In genomic region chr4:73978886-73979285, GRCh38 we compare ENCODE assay signal across 19 cellular contexts. TPM values are rescaled to one million over a fixed set of nuclear protein-coding genes. Genes with fewer than 3 reads are reported as not detected.
DNase-seq lines count a peak whose midpoint lies in the region; ATAC-seq, FAIRE-seq and TF ChIP-seq lines count a peak whose summit lies in the region.
"Had no signal": no experiment of that assay in that cellular context is flagged by ENCODE, and none has a peak within 500 bp of the region (broad histone marks: within the 10 kb centered on the region; RNA-seq: fewer than 3 reads in every experiment).

No MANE protein-coding gene starts in this region.

- H3K27ac Mint-ChIP-seq in astrocyte (ENCODE audit: unreplicated experiment) (peak overlapping the region; percentile 68), Caco-2 (ENCODE audit: unreplicated experiment) (no peak overlapping the region)
- H3K27ac Mint-ChIP-seq: activated naive CD8-positive, alpha-beta T cell treated with anti-CD3 and anti-CD28 coated beads for 36 hours; memory B cell had no signal

- CTCF ChIA-PET in Caco-2 (lab: Charles Lee) = no interaction called here

- ATAC-seq in foreskin keratinocyte = peak; percentile 43

- H2AFZ ChIP-seq in astrocyte (ENCODE audit: low read depth, low read length) = no peak overlapping the region

- peak; percentile 64 for FAIRE-seq in astrocyte (lab: Jason Lieb, UNC)

- H3K36me3 Mint-ChIP-seq in astrocyte (ENCODE audit: low read depth, unreplicated experiment) = no peaks in the 10 kb centered on the region
- no peaks in the 10 kb centered on the region for H3K36me3 Mint-ChIP-seq in Caco-2 (ENCODE audit: insufficient read depth, unreplicated experiment)
- H3K36me3 Mint-ChIP-seq: activated naive CD8-positive, alpha-beta T cell treated with anti-CD3 and anti-CD28 coated beads for 36 hours had no signal

- H4K20me1 ChIP-seq in astrocyte (ENCODE audit: insufficient read depth, low read length) = no peaks in the 10 kb centered on the region

- H3K27me3 ChIP-seq in astrocyte (ENCODE audit: insufficient read depth, low read length) = peaks cover 14% of the 10 kb centered on the region
- no peaks in the 10 kb centered on the region for H3K27me3 ChIP-seq in foreskin keratinocyte
- H3K27me3 ChIP-seq in Caco-2 (replicated peaks; ENCODE audit: control insufficient read depth, insufficient read depth, low read length) = no peaks in the 10 kb centered on the region
- H3K27me3 ChIP-seq: transverse colon had no signal

- no peaks in the 10 kb centered on the region for H3K36me3 ChIP-seq in astrocyte (ENCODE audit: insufficient read depth, low read length)
- no peaks in the 10 kb centered on the region; the same call in 1 of the 2 replicates for H3K36me3 ChIP-seq in Caco-2 (ENCODE audit: control insufficient read depth, insufficient read depth, low read length)
- H3K36me3 ChIP-seq: transverse colon had no signal

- H3K27me3 Mint-ChIP-seq in astrocyte (ENCODE audit: low read depth, unreplicated experiment) (no peaks in the 10 kb centered on the region), Caco-2 (ENCODE audit: insufficient read depth, unreplicated experiment) (no peaks in the 10 kb centered on the region)

- H3K4me2 ChIP-seq in astrocyte (ENCODE audit: low read length) = peak overlapping the region; percentile 51

- H3K4me3 ChIP-seq in astrocyte (ENCODE audit: insufficient read depth, low read depth, low read length) (no peak overlapping the region), Caco-2 (ENCODE audit: low read depth, low read length) (no peak overlapping the region)
- H3K4me3 ChIP-seq: transverse colon had no signal

- no peaks in the 10 kb centered on the region for H3K79me2 ChIP-seq in astrocyte (ENCODE audit: insufficient read depth, low read length)

- POLR2A ChIA-PET in Caco-2 (lab: Charles Lee) = no interaction called here

- H3K9me3 Mint-ChIP-seq in astrocyte (ENCODE audit: unreplicated experiment) (peaks cover under 1% of the 10 kb centered on the region), Caco-2 (ENCODE audit: unreplicated experiment) (no peaks in the 10 kb centered on the region)

- DNase-seq in NOMO-1 treated with DMSO at 0.1 percent for 48 hours (lab: John Stamatoyannopoulos, UW; ENCODE audit: unreplicated experiment) (peak; percentile 1), NOMO-1 treated with dmso at 0.1 percent for 144 hours (lab: John Stamatoyannopoulos, UW; ENCODE audit: unreplicated experiment) (no peak), astrocyte (ENCODE audit: low read depth) (peak; percentile 92), foreskin keratinocyte (peak; percentile 34 to 56), Caco-2 (no peak), erythroblast (lab: John Stamatoyannopoulos, UW) (no peak)
- DNase-seq in stimulated activated CD4-positive, alpha-beta T cell treated with anti-CD3 and anti-CD28 coated beads, Interleukin-4, amount 100 ng/mL, for 1 hour = no peak
- no peak for DNase-seq in activated T-cell treated with anti-CD3 and anti-CD28 coated beads, Interleukin-2, amount 50 U/mL, for 48 hours
- DNase-seq: activated naive CD8-positive, alpha-beta T cell treated with anti-CD3 and anti-CD28 coated beads for 36 hours; effector CD4-positive, alpha-beta T cell; GOT3; MV-4-11; occipital lobe; SHP77 treated with DMSO at 0.1 percent for 48 hours; stimulated activated CD4-positive, alpha-beta T cell treated with anti-CD3 and anti-CD28 coated beads, Interleukin-15, amount 100 ng/mL, for 24 hours; transverse colon had no signal

- peaks cover 10% of the 10 kb centered on the region for H3K4me1 ChIP-seq in astrocyte (ENCODE audit: insufficient read depth, low read length)
- H3K4me1 ChIP-seq in foreskin keratinocyte = no peaks in the 10 kb centered on the region
- H3K4me1 ChIP-seq in Caco-2 = peaks cover 5% of the 10 kb centered on the region; the same call in 1 of the 2 replicates
- H3K4me1 ChIP-seq: transverse colon had no signal

- no peak for TF ChIP-seq CTCF in astrocyte (IDR thresholded peaks at IDR 0.05; ENCODE audit: insufficient read depth, low read depth, low read length)
- no peak for TF ChIP-seq CTCF in foreskin keratinocyte (conservative IDR thresholded peaks at IDR 0.05)
- no peak for TF ChIP-seq CTCF in Caco-2 (IDR thresholded peaks at IDR 0.05; ENCODE audit: insufficient read depth in 1 of 2, low read depth in 1 of 2, low read length in 1 of 2, severe bottlenecking in 1 of 2, unreplicated experiment in 1 of 2)

- no TSS peak for BruUV-seq in Caco-2 (replicated peaks; lab: Mats Ljungman, UMichigan)

- no peaks in the 10 kb centered on the region for H3K9me3 ChIP-seq in astrocyte (ENCODE audit: insufficient read depth, low read depth, low read length)
- no peaks in the 10 kb centered on the region for H3K9me3 ChIP-seq in Caco-2
- H3K9me3 ChIP-seq: transverse colon had no signal

- H3K4me3 Mint-ChIP-seq in astrocyte (ENCODE audit: unreplicated experiment) = no peak overlapping the region
- no peak overlapping the region for H3K4me3 Mint-ChIP-seq in Caco-2 (ENCODE audit: unreplicated experiment)
- H3K4me3 Mint-ChIP-seq: activated naive CD8-positive, alpha-beta T cell treated with anti-CD3 and anti-CD28 coated beads for 36 hours; memory B cell had no signal

- TF ChIP-seq POLR2A in erythroblast (IDR thresholded peaks at IDR 0.05; ENCODE audit: low read length) = no peak

- intact Hi-C loops in Caco-2 (cut with micrococcal nuclease; ENCODE audit: unreplicated experiment) = no loop called here

- H3K27ac ChIP-seq in astrocyte (ENCODE audit: low read depth, low read length) (peak overlapping the region; percentile 58), foreskin keratinocyte (no peak overlapping the region)
- H3K27ac ChIP-seq: 22Rv1, transverse colon, VCaP had no signal

- H3K9ac ChIP-seq in astrocyte (ENCODE audit: low read length) = peak overlapping the region; percentile 36

- peaks cover 21% of the 10 kb centered on the region for H3K4me1 Mint-ChIP-seq in astrocyte (ENCODE audit: low read depth, unreplicated experiment)
- H3K4me1 Mint-ChIP-seq in Caco-2 (ENCODE audit: low read depth, unreplicated experiment) = peaks cover 6% of the 10 kb centered on the region
- H3K4me1 Mint-ChIP-seq: activated naive CD8-positive, alpha-beta T cell treated with anti-CD3 and anti-CD28 coated beads for 36 hours; memory B cell had no signal

RNA-seq across cellular contexts. Expression of gene PF4, which starts 2.9 kb away (rescaled TPM):
- total RNA-seq in astrocyte (not detected in 2 replicates), foreskin keratinocyte (not detected in 2 replicates), Caco-2 (2022) (0.58 TPM in 1 of 2 replicates, not detected in the other)
- not detected in 2 replicates for polyA plus RNA-seq in foreskin keratinocyte
- total RNA-seq: activated naive CD8-positive, alpha-beta T cell treated with anti-CD3 and anti-CD28 coated beads for 36 hours; occipital lobe; transverse colon had no signal

RNA-seq across cellular contexts. Expression of gene PPBP, which starts 9.1 kb away (rescaled TPM):
- total RNA-seq in astrocyte (not detected in 2 replicates), foreskin keratinocyte (not detected in 2 replicates), Caco-2 (2022) (not detected in 2 replicates)
- not detected in 2 replicates for polyA plus RNA-seq in foreskin keratinocyte
- total RNA-seq: activated naive CD8-positive, alpha-beta T cell treated with anti-CD3 and anti-CD28 coated beads for 36 hours; transverse colon had no signal

RNA-seq across cellular contexts. Expression of gene CXCL5, which starts 19.6 kb away (rescaled TPM):
- total RNA-seq in astrocyte (0.61 and 0.99 TPM in 2 replicates), foreskin keratinocyte (0.85 and 1.7 TPM in 2 replicates), Caco-2 (2022) (0.21 TPM in 1 of 2 replicates, not detected in the other)
- 0.39 and 1.2 TPM in 2 replicates for polyA plus RNA-seq in foreskin keratinocyte
- total RNA-seq: activated naive CD8-positive, alpha-beta T cell treated with anti-CD3 and anti-CD28 coated beads for 36 hours had no signal

RNA-seq across cellular contexts. Expression of gene CXCL3, which starts 59.6 kb away (rescaled TPM):
- total RNA-seq in astrocyte = 0.77 and 1.4 TPM in 2 replicates
- total RNA-seq in foreskin keratinocyte = 2.0 and 4.9 TPM in 2 replicates
- 2.7 and 6.2 TPM in 2 replicates for polyA plus RNA-seq in foreskin keratinocyte
- total RNA-seq in Caco-2 (2022) = 1.9 and 4.3 TPM in 2 replicates
- total RNA-seq: activated naive CD8-positive, alpha-beta T cell treated with anti-CD3 and anti-CD28 coated beads for 36 hours had no signal

Comparison
In these comparisons a context has a peak if more than half of its experiments do, and no peak if none do; other contexts are left out.
1. DNase-seq: peak in NOMO-1 treated with DMSO at 0.1 percent for 48 hours (single experiment), astrocyte (single experiment) and foreskin keratinocyte (2 of 2); none in NOMO-1 treated with dmso at 0.1 percent for 144 hours (single experiment), Caco-2 (0 of 2), stimulated activated CD4-positive, alpha-beta T cell treated with anti-CD3 and anti-CD28 coated beads, Interleukin-4, amount 100 ng/mL, for 1 hour (single experiment), activated T-cell treated with anti-CD3 and anti-CD28 coated beads, Interleukin-2, amount 50 U/mL, for 48 hours (0 of 2) and erythroblast (0 of 2).